ENCODE assay signal across 1 cellular context in the genomic region with DNA sequence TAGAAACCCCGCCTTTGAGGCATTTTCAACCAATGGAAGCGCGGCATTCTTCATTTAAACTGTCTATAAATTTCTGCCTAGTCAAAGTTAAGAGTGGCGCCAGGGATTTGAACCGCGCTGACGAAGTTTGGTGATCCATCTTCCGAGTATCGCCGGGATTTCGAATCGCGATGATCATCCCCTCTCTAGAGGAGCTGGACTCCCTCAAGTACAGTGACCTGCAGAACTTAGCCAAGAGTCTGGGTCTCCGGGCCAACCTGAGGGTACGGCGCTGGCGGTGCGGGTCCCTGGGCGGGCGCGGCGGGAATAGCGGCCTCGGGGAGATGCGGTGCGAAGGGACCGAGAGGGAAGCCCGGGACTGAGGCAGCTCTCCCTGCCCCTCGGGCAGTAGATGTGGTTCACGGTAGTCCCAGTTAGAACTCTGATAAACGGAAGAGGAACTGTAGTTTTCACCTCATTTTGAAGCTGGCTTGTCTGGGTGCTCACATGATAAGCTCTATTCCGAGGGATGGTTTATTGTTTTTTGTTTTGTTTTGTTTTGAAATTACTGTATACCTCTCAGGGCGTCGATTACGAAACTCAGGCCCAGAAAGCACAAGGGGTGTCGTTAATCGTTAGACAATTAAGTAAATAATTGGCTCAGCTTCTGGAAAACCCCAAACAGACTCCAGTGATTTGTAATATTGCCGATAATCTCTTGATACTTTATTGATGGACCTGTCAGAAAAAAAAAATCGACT.
A peak's percentile ranks its signal among the peaks of the same experiment; 100 is the strongest.
TF ChIP-seq lines count a peak whose summit lies in the region.

A gene with protein sequence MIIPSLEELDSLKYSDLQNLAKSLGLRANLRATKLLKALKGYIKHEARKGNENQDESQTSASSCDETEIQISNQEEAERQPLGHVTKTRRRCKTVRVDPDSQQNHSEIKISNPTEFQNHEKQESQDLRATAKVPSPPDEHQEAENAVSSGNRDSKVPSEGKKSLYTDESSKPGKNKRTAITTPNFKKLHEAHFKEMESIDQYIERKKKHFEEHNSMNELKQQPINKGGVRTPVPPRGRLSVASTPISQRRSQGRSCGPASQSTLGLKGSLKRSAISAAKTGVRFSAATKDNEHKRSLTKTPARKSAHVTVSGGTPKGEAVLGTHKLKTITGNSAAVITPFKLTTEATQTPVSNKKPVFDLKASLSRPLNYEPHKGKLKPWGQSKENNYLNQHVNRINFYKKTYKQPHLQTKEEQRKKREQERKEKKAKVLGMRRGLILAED (plus strand): TSS at position 94 of the 740 bp plus-strand sequence. CDS start 77 bp downstream, at position 171.

TF ChIP-seq in K562, 482 proteins besides CTCF, POLR2A, EP300 and RAD21 (continued from another document and continues in another):
- TF ChIP-seq, protein P1, sequence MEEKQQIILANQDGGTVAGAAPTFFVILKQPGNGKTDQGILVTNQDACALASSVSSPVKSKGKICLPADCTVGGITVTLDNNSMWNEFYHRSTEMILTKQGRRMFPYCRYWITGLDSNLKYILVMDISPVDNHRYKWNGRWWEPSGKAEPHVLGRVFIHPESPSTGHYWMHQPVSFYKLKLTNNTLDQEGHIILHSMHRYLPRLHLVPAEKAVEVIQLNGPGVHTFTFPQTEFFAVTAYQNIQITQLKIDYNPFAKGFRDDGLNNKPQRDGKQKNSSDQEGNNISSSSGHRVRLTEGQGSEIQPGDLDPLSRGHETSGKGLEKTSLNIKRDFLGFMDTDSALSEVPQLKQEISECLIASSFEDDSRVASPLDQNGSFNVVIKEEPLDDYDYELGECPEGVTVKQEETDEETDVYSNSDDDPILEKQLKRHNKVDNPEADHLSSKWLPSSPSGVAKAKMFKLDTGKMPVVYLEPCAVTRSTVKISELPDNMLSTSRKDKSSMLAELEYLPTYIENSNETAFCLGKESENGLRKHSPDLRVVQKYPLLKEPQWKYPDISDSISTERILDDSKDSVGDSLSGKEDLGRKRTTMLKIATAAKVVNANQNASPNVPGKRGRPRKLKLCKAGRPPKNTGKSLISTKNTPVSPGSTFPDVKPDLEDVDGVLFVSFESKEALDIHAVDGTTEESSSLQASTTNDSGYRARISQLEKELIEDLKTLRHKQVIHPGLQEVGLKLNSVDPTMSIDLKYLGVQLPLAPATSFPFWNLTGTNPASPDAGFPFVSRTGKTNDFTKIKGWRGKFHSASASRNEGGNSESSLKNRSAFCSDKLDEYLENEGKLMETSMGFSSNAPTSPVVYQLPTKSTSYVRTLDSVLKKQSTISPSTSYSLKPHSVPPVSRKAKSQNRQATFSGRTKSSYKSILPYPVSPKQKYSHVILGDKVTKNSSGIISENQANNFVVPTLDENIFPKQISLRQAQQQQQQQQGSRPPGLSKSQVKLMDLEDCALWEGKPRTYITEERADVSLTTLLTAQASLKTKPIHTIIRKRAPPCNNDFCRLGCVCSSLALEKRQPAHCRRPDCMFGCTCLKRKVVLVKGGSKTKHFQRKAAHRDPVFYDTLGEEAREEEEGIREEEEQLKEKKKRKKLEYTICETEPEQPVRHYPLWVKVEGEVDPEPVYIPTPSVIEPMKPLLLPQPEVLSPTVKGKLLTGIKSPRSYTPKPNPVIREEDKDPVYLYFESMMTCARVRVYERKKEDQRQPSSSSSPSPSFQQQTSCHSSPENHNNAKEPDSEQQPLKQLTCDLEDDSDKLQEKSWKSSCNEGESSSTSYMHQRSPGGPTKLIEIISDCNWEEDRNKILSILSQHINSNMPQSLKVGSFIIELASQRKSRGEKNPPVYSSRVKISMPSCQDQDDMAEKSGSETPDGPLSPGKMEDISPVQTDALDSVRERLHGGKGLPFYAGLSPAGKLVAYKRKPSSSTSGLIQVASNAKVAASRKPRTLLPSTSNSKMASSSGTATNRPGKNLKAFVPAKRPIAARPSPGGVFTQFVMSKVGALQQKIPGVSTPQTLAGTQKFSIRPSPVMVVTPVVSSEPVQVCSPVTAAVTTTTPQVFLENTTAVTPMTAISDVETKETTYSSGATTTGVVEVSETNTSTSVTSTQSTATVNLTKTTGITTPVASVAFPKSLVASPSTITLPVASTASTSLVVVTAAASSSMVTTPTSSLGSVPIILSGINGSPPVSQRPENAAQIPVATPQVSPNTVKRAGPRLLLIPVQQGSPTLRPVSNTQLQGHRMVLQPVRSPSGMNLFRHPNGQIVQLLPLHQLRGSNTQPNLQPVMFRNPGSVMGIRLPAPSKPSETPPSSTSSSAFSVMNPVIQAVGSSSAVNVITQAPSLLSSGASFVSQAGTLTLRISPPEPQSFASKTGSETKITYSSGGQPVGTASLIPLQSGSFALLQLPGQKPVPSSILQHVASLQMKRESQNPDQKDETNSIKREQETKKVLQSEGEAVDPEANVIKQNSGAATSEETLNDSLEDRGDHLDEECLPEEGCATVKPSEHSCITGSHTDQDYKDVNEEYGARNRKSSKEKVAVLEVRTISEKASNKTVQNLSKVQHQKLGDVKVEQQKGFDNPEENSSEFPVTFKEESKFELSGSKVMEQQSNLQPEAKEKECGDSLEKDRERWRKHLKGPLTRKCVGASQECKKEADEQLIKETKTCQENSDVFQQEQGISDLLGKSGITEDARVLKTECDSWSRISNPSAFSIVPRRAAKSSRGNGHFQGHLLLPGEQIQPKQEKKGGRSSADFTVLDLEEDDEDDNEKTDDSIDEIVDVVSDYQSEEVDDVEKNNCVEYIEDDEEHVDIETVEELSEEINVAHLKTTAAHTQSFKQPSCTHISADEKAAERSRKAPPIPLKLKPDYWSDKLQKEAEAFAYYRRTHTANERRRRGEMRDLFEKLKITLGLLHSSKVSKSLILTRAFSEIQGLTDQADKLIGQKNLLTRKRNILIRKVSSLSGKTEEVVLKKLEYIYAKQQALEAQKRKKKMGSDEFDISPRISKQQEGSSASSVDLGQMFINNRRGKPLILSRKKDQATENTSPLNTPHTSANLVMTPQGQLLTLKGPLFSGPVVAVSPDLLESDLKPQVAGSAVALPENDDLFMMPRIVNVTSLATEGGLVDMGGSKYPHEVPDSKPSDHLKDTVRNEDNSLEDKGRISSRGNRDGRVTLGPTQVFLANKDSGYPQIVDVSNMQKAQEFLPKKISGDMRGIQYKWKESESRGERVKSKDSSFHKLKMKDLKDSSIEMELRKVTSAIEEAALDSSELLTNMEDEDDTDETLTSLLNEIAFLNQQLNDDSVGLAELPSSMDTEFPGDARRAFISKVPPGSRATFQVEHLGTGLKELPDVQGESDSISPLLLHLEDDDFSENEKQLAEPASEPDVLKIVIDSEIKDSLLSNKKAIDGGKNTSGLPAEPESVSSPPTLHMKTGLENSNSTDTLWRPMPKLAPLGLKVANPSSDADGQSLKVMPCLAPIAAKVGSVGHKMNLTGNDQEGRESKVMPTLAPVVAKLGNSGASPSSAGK (IDR thresholded peaks at IDR 0.05) = peak; percentile 65; the same call in 1 of the 2 replicates
- TF ChIP-seq, protein P2, sequence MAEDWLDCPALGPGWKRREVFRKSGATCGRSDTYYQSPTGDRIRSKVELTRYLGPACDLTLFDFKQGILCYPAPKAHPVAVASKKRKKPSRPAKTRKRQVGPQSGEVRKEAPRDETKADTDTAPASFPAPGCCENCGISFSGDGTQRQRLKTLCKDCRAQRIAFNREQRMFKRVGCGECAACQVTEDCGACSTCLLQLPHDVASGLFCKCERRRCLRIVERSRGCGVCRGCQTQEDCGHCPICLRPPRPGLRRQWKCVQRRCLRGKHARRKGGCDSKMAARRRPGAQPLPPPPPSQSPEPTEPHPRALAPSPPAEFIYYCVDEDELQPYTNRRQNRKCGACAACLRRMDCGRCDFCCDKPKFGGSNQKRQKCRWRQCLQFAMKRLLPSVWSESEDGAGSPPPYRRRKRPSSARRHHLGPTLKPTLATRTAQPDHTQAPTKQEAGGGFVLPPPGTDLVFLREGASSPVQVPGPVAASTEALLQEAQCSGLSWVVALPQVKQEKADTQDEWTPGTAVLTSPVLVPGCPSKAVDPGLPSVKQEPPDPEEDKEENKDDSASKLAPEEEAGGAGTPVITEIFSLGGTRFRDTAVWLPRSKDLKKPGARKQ (CRISPR knock-in tag; IDR thresholded peaks at IDR 0.05) = no peak
- TF ChIP-seq, protein P3, sequence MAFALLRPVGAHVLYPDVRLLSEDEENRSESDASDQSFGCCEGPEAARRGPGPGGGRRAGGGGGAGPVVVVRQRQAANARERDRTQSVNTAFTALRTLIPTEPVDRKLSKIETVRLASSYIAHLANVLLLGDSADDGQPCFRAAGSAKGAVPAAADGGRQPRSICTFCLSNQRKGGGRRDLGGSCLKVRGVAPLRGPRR (CRISPR knock-in tag; IDR thresholded peaks at IDR 0.05) = no peak
- peak; percentile 90 for TF ChIP-seq PML (IDR thresholded peaks at IDR 0.05; ENCODE audit: low read length)
- TF ChIP-seq POLR2AphosphoS2 (IDR thresholded peaks at IDR 0.05; ENCODE audit: low read length) = peak; percentile 42; the same call in 1 of the 2 replicates
- no peak for TF ChIP-seq ILF3 (IDR thresholded peaks at IDR 0.05; ENCODE audit: borderline replicate concordance)
- TF ChIP-seq MYBL2 (IDR thresholded peaks at IDR 0.05; ENCODE audit: low read depth) = peak; percentile 95
- TF ChIP-seq MYBL2 (CRISPR knock-in tag; IDR thresholded peaks at IDR 0.05; ENCODE audit: borderline replicate concordance) = no peak; the same call in 1 of the 2 replicates
- TF ChIP-seq, protein P4, sequence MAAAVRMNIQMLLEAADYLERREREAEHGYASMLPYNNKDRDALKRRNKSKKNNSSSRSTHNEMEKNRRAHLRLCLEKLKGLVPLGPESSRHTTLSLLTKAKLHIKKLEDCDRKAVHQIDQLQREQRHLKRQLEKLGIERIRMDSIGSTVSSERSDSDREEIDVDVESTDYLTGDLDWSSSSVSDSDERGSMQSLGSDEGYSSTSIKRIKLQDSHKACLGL (CRISPR knock-in tag; IDR thresholded peaks at IDR 0.05; ENCODE audit: borderline replicate concordance, poor library complexity, severe bottlenecking) = peak; percentile 19
- TF ChIP-seq MAFG (tag; conservative IDR thresholded peaks at IDR 0.05) = peak; percentile 39; the same call in 1 of the 2 replicates
- TF ChIP-seq, protein P5, sequence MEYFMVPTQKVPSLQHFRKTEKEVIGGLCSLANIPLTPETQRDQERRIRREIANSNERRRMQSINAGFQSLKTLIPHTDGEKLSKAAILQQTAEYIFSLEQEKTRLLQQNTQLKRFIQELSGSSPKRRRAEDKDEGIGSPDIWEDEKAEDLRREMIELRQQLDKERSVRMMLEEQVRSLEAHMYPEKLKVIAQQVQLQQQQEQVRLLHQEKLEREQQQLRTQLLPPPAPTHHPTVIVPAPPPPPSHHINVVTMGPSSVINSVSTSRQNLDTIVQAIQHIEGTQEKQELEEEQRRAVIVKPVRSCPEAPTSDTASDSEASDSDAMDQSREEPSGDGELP (CRISPR knock-in tag; IDR thresholded peaks at IDR 0.05; ENCODE audit: borderline replicate concordance) = peak; percentile 3; the same call in 1 of the 2 replicates
- no peak for TF ChIP-seq ZNF707 (CRISPR knock-in tag; conservative IDR thresholded peaks at IDR 0.05)
- no peak for TF ChIP-seq STAT5B (CRISPR knock-in tag; IDR thresholded peaks at IDR 0.05)
- peak in 1 of 2 experiments; percentile 21; a peak in 1 of 4 replicates for TF ChIP-seq CSDE1 (IDR thresholded peaks at IDR 0.05)
- peak; percentile 82 for TF ChIP-seq SMAD1 (IDR thresholded peaks at IDR 0.05; ENCODE audit: low read depth, low read length, partially characterized antibody)
- TF ChIP-seq RBFOX2 (IDR thresholded peaks at IDR 0.05; ENCODE audit: low read depth, low read length) = peak; percentile 93
- TF ChIP-seq MECOM (CRISPR knock-in tag; IDR thresholded peaks at IDR 0.05) = no peak
- TF ChIP-seq NFE2 (IDR thresholded peaks at IDR 0.05; ENCODE audit: low read depth) = peak; percentile 58
- TF ChIP-seq CCNT2 (IDR thresholded peaks at IDR 0.05; ENCODE audit: borderline replicate concordance, extremely low read depth, insufficient read length, low read depth, low read length) = no peak
- no peak for TF ChIP-seq NFE2L1 (tag; IDR thresholded peaks at IDR 0.05; ENCODE audit: borderline replicate concordance, low read depth)
- no peak for TF ChIP-seq U2AF1 (optimal IDR thresholded peaks at IDR 0.05; ENCODE audit: low read depth, low read length)
- TF ChIP-seq GTF2E2 (tag; IDR thresholded peaks at IDR 0.05) = no peak
- TF ChIP-seq ZC3H11A (IDR thresholded peaks at IDR 0.05; ENCODE audit: low read depth, low read length) = no peak
- TF ChIP-seq NONO (IDR thresholded peaks at IDR 0.05; ENCODE audit: low read depth in 2 of 2, low read length in 1 of 2) = 0 out of 4 replicates have a peak, but pooled peaks of 1 of the 2 experiments have one; percentile 28
- TF ChIP-seq MXI1 (IDR thresholded peaks at IDR 0.05; ENCODE audit: low read depth, low read length) = no peak
- TF ChIP-seq L3MBTL2 (IDR thresholded peaks at IDR 0.05) = peak; percentile 79
- no peak for TF ChIP-seq ZNF23 (CRISPR knock-in tag; IDR thresholded peaks at IDR 0.05)
- no peak for TF ChIP-seq RUNX1 (IDR thresholded peaks at IDR 0.05; ENCODE audit: low read depth)
- 0 out of 2 replicates have a peak, but pooled peaks have one; percentile 15 for TF ChIP-seq ZEB2 (IDR thresholded peaks at IDR 0.05)
- TF ChIP-seq FOXK1 (CRISPR knock-in tag; IDR thresholded peaks at IDR 0.05; ENCODE audit: borderline replicate concordance) = no peak
- TF ChIP-seq, protein P6, sequence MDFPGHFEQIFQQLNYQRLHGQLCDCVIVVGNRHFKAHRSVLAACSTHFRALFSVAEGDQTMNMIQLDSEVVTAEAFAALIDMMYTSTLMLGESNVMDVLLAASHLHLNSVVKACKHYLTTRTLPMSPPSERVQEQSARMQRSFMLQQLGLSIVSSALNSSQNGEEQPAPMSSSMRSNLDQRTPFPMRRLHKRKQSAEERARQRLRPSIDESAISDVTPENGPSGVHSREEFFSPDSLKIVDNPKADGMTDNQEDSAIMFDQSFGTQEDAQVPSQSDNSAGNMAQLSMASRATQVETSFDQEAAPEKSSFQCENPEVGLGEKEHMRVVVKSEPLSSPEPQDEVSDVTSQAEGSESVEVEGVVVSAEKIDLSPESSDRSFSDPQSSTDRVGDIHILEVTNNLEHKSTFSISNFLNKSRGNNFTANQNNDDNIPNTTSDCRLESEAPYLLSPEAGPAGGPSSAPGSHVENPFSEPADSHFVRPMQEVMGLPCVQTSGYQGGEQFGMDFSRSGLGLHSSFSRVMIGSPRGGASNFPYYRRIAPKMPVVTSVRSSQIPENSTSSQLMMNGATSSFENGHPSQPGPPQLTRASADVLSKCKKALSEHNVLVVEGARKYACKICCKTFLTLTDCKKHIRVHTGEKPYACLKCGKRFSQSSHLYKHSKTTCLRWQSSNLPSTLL (IDR thresholded peaks at IDR 0.05) = no peak
- TF ChIP-seq, protein P7, sequence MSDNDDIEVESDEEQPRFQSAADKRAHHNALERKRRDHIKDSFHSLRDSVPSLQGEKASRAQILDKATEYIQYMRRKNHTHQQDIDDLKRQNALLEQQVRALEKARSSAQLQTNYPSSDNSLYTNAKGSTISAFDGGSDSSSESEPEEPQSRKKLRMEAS (CRISPR knock-in tag; IDR thresholded peaks at IDR 0.05) = no peak; the same call in 1 of the 2 replicates
- peak in 1 of 2 experiments; percentile 13; a peak in 1 of 4 replicates for TF ChIP-seq HDAC1 (IDR thresholded peaks at IDR 0.05)
- TF ChIP-seq, protein P8, sequence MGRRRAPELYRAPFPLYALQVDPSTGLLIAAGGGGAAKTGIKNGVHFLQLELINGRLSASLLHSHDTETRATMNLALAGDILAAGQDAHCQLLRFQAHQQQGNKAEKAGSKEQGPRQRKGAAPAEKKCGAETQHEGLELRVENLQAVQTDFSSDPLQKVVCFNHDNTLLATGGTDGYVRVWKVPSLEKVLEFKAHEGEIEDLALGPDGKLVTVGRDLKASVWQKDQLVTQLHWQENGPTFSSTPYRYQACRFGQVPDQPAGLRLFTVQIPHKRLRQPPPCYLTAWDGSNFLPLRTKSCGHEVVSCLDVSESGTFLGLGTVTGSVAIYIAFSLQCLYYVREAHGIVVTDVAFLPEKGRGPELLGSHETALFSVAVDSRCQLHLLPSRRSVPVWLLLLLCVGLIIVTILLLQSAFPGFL (CRISPR knock-in tag; IDR thresholded peaks at IDR 0.05) = no peak
- no peak for TF ChIP-seq FOXK2 (conservative IDR thresholded peaks at IDR 0.05 in 1 of 2, IDR thresholded peaks at IDR 0.05 in 1 of 2; ENCODE audit: low read depth in 2 of 2)
- peak; percentile 14; the same call in 1 of the 2 replicates for TF ChIP-seq ZNF316 (IDR thresholded peaks at IDR 0.05)
- TF ChIP-seq NBN (IDR thresholded peaks at IDR 0.05; ENCODE audit: low read depth) = peak; percentile 48; the same call in 1 of the 2 replicates
